ENCODE assay signal across 8 cellular contexts in genomic region chr4:113584407-113585150, GRCh38.
DNase-seq lines count a peak whose midpoint lies in the region; ATAC-seq and TF ChIP-seq lines count a peak whose summit lies in the region.

No MANE protein-coding gene starts in this region.

- peaks cover 25% of the 10 kb centered on the region for H3K36me3 Mint-ChIP-seq in stimulated activated memory B cell treated with anti-CD40 and anti-IgM and Interleukin-4, amounts not matched to agents 10 μg/mL and 1 μg/mL and 100 μg/mL, for 72 hours
- H3K36me3 Mint-ChIP-seq in activated T-helper 2 cell treated with anti-CD3 and anti-CD28 coated beads, Interferon-gamma antibody, Interleukin-2, Interleukin-4, amounts not matched to agents 10 μg/mL and 5 μg/mL and 100 μg/mL, durations not matched to agents 14 hours and 24 hours and 36 hours (ENCODE audit: low read depth) = peaks cover 51% of the 10 kb centered on the region

- intact Hi-C loops in thyroid gland (cut with DNase I) = no loop called here
- intact Hi-C loops in activated T-helper 2 cell treated with anti-CD3 and anti-CD28 coated beads, Interferon-gamma antibody, Interleukin-2, Interleukin-4, amounts not matched to agents 10 μg/mL and 5 μg/mL and 100 μg/mL, durations not matched to agents 14 hours and 24 hours and 36 hours (cut with micrococcal nuclease) = no loop called here

- H3K27me3 Mint-ChIP-seq in stimulated activated memory B cell treated with anti-CD40 and anti-IgM and Interleukin-4, amounts not matched to agents 10 μg/mL and 1 μg/mL and 100 μg/mL, for 72 hours = no peaks in the 10 kb centered on the region
- H3K27me3 Mint-ChIP-seq in activated T-helper 2 cell treated with anti-CD3 and anti-CD28 coated beads, Interferon-gamma antibody, Interleukin-2, Interleukin-4, amounts not matched to agents 10 μg/mL and 5 μg/mL and 100 μg/mL, durations not matched to agents 14 hours and 24 hours and 36 hours (ENCODE audit: low read depth) = no peaks in the 10 kb centered on the region

- 77 to 86% methylated on average over 4 of the region's 4 CpGs for WGBS in thyroid gland, 2 donors

- H3K4me1 ChIP-seq in right atrium auricular region (peaks cover 0 to 60% of the 10 kb centered on the region in 2 donors), thyroid gland (peaks cover 0 to 8% of the 10 kb centered on the region in 2 donors)

- H3K4me3 Mint-ChIP-seq in stimulated activated memory B cell treated with anti-CD40 and anti-IgM and Interleukin-4, amounts not matched to agents 10 μg/mL and 1 μg/mL and 100 μg/mL, for 72 hours = no peak overlapping the region
- no peak overlapping the region for H3K4me3 Mint-ChIP-seq in activated T-helper 2 cell treated with anti-CD3 and anti-CD28 coated beads, Interferon-gamma antibody, Interleukin-2, Interleukin-4, amounts not matched to agents 10 μg/mL and 5 μg/mL and 100 μg/mL, durations not matched to agents 14 hours and 24 hours and 36 hours (ENCODE audit: low read depth)

- H3K4me3 ChIP-seq in WERI-Rb-1 (ENCODE audit: low read depth, low read length) (no peak overlapping the region), right atrium auricular region (no peak overlapping the region), thyroid gland (replicated peaks in 1 of 3) (no peak overlapping the region)

- peaks cover 25% of the 10 kb centered on the region for H3K4me1 Mint-ChIP-seq in stimulated activated memory B cell treated with anti-CD40 and anti-IgM and Interleukin-4, amounts not matched to agents 10 μg/mL and 1 μg/mL and 100 μg/mL, for 72 hours
- H3K4me1 Mint-ChIP-seq in activated T-helper 2 cell treated with anti-CD3 and anti-CD28 coated beads, Interferon-gamma antibody, Interleukin-2, Interleukin-4, amounts not matched to agents 10 μg/mL and 5 μg/mL and 100 μg/mL, durations not matched to agents 14 hours and 24 hours and 36 hours (ENCODE audit: low read depth) = peaks cover 29% of the 10 kb centered on the region

- peak; percentile 0 for DNase-seq in NCI-H146 (lab: John Stamatoyannopoulos, UW)
- no peak for DNase-seq in NCI-H146 treated with DMSO at 0.1 percent for 48 hours (lab: John Stamatoyannopoulos, UW; ENCODE audit: unreplicated experiment)
- DNase-seq in WERI-Rb-1 = peak; percentile 42
- no peak for DNase-seq in right atrium auricular region (ENCODE audit: low spot score)
- no peak for DNase-seq in activated gamma-delta T cell treated with Interleukin-2 at 50 U/mL for 16 hours
- DNase-seq in thyroid gland = no peak
- DNase-seq in activated T-helper 2 cell treated with anti-CD3 and anti-CD28 coated beads, Interferon-gamma antibody, Interleukin-2, Interleukin-4, amounts not matched to agents 10 μg/mL and 5 μg/mL and 100 μg/mL, durations not matched to agents 14 hours and 24 hours and 36 hours (ENCODE audit: low spot score) = no peak

- H3K27ac ChIP-seq in WERI-Rb-1 = peak overlapping the region; percentile 33
- H3K27ac ChIP-seq in right atrium auricular region = peak overlapping the region; percentile 82 to 89
- no peak overlapping the region for H3K27ac ChIP-seq in thyroid gland

- peaks cover 2% of the 10 kb centered on the region for H3K9me3 Mint-ChIP-seq in stimulated activated memory B cell treated with anti-CD40 and anti-IgM and Interleukin-4, amounts not matched to agents 10 μg/mL and 1 μg/mL and 100 μg/mL, for 72 hours
- no peaks in the 10 kb centered on the region for H3K9me3 Mint-ChIP-seq in activated T-helper 2 cell treated with anti-CD3 and anti-CD28 coated beads, Interferon-gamma antibody, Interleukin-2, Interleukin-4, amounts not matched to agents 10 μg/mL and 5 μg/mL and 100 μg/mL, durations not matched to agents 14 hours and 24 hours and 36 hours

- no peaks in the 10 kb centered on the region for H3K36me3 ChIP-seq in WERI-Rb-1
- H3K36me3 ChIP-seq in right atrium auricular region = no peaks in the 10 kb centered on the region
- H3K36me3 ChIP-seq in thyroid gland = no peaks in the 10 kb centered on the region

- no peak for ATAC-seq in stimulated activated memory B cell treated with anti-CD40 and anti-IgM and Interleukin-4, amounts not matched to agents 10 μg/mL and 1 μg/mL and 100 μg/mL, for 72 hours

- H3K27ac Mint-ChIP-seq in stimulated activated memory B cell treated with anti-CD40 and anti-IgM and Interleukin-4, amounts not matched to agents 10 μg/mL and 1 μg/mL and 100 μg/mL, for 72 hours = peak overlapping the region; percentile 60
- no peak overlapping the region for H3K27ac Mint-ChIP-seq in activated T-helper 2 cell treated with anti-CD3 and anti-CD28 coated beads, Interferon-gamma antibody, Interleukin-2, Interleukin-4, amounts not matched to agents 10 μg/mL and 5 μg/mL and 100 μg/mL, durations not matched to agents 14 hours and 24 hours and 36 hours

- TF ChIP-seq POLR2A in thyroid gland (IDR thresholded peaks at IDR 0.05) = no peak

- H3K9me3 ChIP-seq in WERI-Rb-1 (ENCODE audit: severe bottlenecking) (no peaks in the 10 kb centered on the region), right atrium auricular region (no peaks in the 10 kb centered on the region), thyroid gland (no peaks in the 10 kb centered on the region)

- no peaks in the 10 kb centered on the region for H3K27me3 ChIP-seq in WERI-Rb-1 (ENCODE audit: insufficient read depth, low read depth, severe bottlenecking)
- no peaks in the 10 kb centered on the region for H3K27me3 ChIP-seq in right atrium auricular region
- no peaks in the 10 kb centered on the region for H3K27me3 ChIP-seq in thyroid gland

- TF ChIP-seq CTCF in WERI-Rb-1 (IDR thresholded peaks at IDR 0.05; ENCODE audit: low read depth, low read length) (no peak), right atrium auricular region (IDR thresholded peaks at IDR 0.05) (no peak), thyroid gland (IDR thresholded peaks at IDR 0.05) (no peak)

Comparison
In these comparisons a context has a peak if more than half of its experiments do, and no peak if none do; other contexts are left out.
1. DNase-seq: peak in NCI-H146 (single experiment) and WERI-Rb-1 (single experiment); none in NCI-H146 treated with DMSO at 0.1 percent for 48 hours (single experiment), right atrium auricular region (single experiment), activated gamma-delta T cell treated with Interleukin-2 at 50 U/mL for 16 hours (single experiment), thyroid gland (0 of 2) and activated T-helper 2 cell treated with anti-CD3 and anti-CD28 coated beads, Interferon-gamma antibody, Interleukin-2, Interleukin-4, amounts not matched to agents 10 μg/mL and 5 μg/mL and 100 μg/mL, durations not matched to agents 14 hours and 24 hours and 36 hours (single experiment).
2. H3K27ac ChIP-seq: peak in WERI-Rb-1 (single experiment) and right atrium auricular region (2 of 2); none in thyroid gland (0 of 3).